Comparison of ENCODE assay signal across 30 cellular contexts in the genomic region with DNA sequence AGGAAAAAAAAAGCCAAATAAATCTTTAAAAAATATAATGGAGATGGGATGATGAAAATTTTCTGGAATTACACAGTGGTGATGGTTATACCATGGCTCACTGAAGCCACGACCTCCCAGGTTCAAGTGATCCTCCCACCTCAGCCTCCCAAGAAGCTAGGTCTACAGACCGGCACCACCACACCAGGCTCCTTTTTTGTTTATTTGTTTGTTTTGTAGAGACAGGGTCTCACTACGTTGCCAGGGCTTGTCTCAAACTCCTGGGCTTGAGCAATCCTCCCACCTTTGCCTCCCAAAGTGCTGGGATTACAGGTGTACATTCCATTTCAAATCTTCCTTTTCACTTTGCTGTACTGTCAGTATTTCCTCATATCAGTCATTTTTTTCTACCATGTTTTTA.
"Had no signal": no experiment of that assay in that cellular context is flagged by ENCODE, and none has a peak within 500 bp of the region (broad histone marks: within the 10 kb centered on the region; RNA-seq: fewer than 3 reads in every experiment).

No MANE protein-coding gene starts in this region.

- H3K36me3 ChIP-seq: adrenal gland, ascending aorta, brain microvascular endothelial cell, breast epithelium, cardiac muscle cell had no signal

- H3K27ac ChIP-seq: adrenal gland, ascending aorta, body of pancreas, brain microvascular endothelial cell, breast epithelium, cardiac muscle cell had no signal

- H3K4me3 ChIP-seq: adrenal gland, ascending aorta, body of pancreas, breast epithelium, cardiac muscle cell had no signal

- H3K27me3 ChIP-seq: adrenal gland, ascending aorta, body of pancreas, brain microvascular endothelial cell, breast epithelium had no signal

- DNase-seq: activated effector memory CD4-positive, alpha-beta T cell treated with anti-CD3 and anti-CD28 coated beads, Interleukin-2, amount 50 U/mL, for 16 hours; activated effector memory CD4-positive, alpha-beta T cell treated with Interleukin-2 at 50 U/mL for 16 hours; activated gamma-delta T cell; activated gamma-delta T cell treated with Interleukin-2 at 50 U/mL for 16 hours; activated naive CD4-positive, alpha-beta T cell; activated naive CD4-positive, alpha-beta T cell treated with anti-CD3 and anti-CD28 coated beads for 36 hours; activated naive CD4-positive, alpha-beta T cell treated with anti-CD3 and anti-CD28 coated beads, Interleukin-2, amount 10 ng/mL, durations not matched to agents 7 days and 5 days; activated naive CD4-positive, alpha-beta T cell treated with anti-CD3 and anti-CD28 coated beads, Interleukin-2, amount 50 U/mL, for 16 hours; activated naive CD4-positive, alpha-beta T cell treated with Interleukin-2 at 50 U/mL for 16 hours; activated naive CD8-positive, alpha-beta T cell treated with anti-CD3 and anti-CD28 coated beads for 36 hours; activated naive CD8-positive, alpha-beta T cell treated with anti-CD3 and anti-CD28 coated beads, Interleukin-2, amount 10 ng/mL, durations not matched to agents 7 days and 5 days; activated naive CD8-positive, alpha-beta T cell treated with anti-CD3 and anti-CD28 coated beads, Interleukin-2, amount 50 U/mL, for 24 hours; activated T-cell treated with anti-CD3 and anti-CD28 coated beads, Interleukin-2, amount 50 U/mL, for 1 hour; activated T-cell treated with anti-CD3 and anti-CD28 coated beads, Interleukin-2, amount 50 U/mL, for 24 hours; activated T-cell treated with anti-CD3 and anti-CD28 coated beads, Interleukin-2, amount 50 U/mL, for 4 hours; activated T-cell treated with anti-CD3 and anti-CD28 coated beads, Interleukin-2, amount 50 U/mL, for 48 hours; activated T-cell treated with anti-CD3 and anti-CD28 coated beads, Interleukin-2, amount 50 U/mL, for 72 hours; adrenal gland; amniotic stem cell; amygdala; anterior cingulate cortex; aorta; body of pancreas; brain microvascular endothelial cell; caudate nucleus; central memory CD4-positive, alpha-beta T cell; cerebellar nuclear complex had no signal

- H3K4me1 ChIP-seq: adrenal gland, ascending aorta, body of pancreas, breast epithelium had no signal

- H3K9me3 ChIP-seq: adrenal gland, ascending aorta, body of pancreas, breast epithelium had no signal
